Comparison of ENCODE assay signal across 8 cellular contexts in genomic region chr3:151085889-151086483, GRCh38. TPM values are rescaled to one million over a fixed set of nuclear protein-coding genes. Genes with fewer than 3 reads are reported as not detected.
DNase-seq lines count a peak whose midpoint lies in the region; ATAC-seq, FAIRE-seq and TF ChIP-seq lines count a peak whose summit lies in the region.

No MANE protein-coding gene starts in this region.

- peak; percentile 18 for DNase-seq in D721Med (ENCODE audit: insufficient read length, low spot score)
- no peak for DNase-seq in LNCaP clone FGC (ENCODE audit: low read depth)
- peak; percentile 7 for DNase-seq in activated naive CD4-positive, alpha-beta T cell treated with Interleukin-2 at 50 U/mL for 16 hours
- peak in 4 of 5 donors; percentile 21 to 59 (median 29) for DNase-seq in heart left ventricle
- DNase-seq in psoas muscle: peak; percentile 21 to 52
- no peak for DNase-seq in foreskin melanocyte
- no peak for DNase-seq in globus pallidus (ENCODE audit: low spot score)

- H3K27me3 ChIP-seq in heart left ventricle (peaks cover 0 to 58% (median 18%) of the 10 kb centered on the region in 9 donors), psoas muscle (ENCODE audit: insufficient read depth in 3 of 3, low read length in 2 of 3) (peaks cover 0 to 45% (median 2%) of the 10 kb centered on the region in 3 donors)

- peak overlapping the region in 4 of 12 donors; percentile 13 to 66 (median 33) for H3K27ac ChIP-seq in heart left ventricle
- H3K27ac ChIP-seq in psoas muscle: no peak overlapping the region

- FAIRE-seq in D721Med (lab: Jason Lieb, UNC): no peak

- TF ChIP-seq CTCF in D721Med (IDR thresholded peaks at IDR 0.05; ENCODE audit: insufficient read depth, missing control alignments): no peak
- no peak for TF ChIP-seq CTCF in LNCaP clone FGC (IDR thresholded peaks at IDR 0.05; ENCODE audit: control insufficient read depth, extremely low read depth, insufficient read depth)
- TF ChIP-seq CTCF in heart left ventricle (IDR thresholded peaks at IDR 0.05): no peak
- no peak for TF ChIP-seq CTCF in psoas muscle (IDR thresholded peaks at IDR 0.05)

- peaks cover 0 to 27% (median 7%) of the 10 kb centered on the region in 12 donors for H3K4me1 ChIP-seq in heart left ventricle
- H3K4me1 ChIP-seq in psoas muscle: peaks cover 14% of the 10 kb centered on the region

- ATAC-seq in GM21526 (IDR thresholded peaks at IDR 0.05; ENCODE audit: low FRiP score, unreplicated experiment) (peak; percentile 22), heart left ventricle (peak in 2 of 4 donors; percentile 21 to 26), psoas muscle (peak; percentile 14 to 47 (median 34))

- intact Hi-C loops in heart left ventricle (cut with DNase I) (loop anchor here in 2 of 10 donors (5.0 kb wide), 2 partner anchors 61 to 364 kb away; no protein-coding TSS in a partner anchor), psoas muscle (cut with DNase I) (no loop called here)

- H3K9me3 ChIP-seq in heart left ventricle: no peaks in the 10 kb centered on the region
- H3K9me3 ChIP-seq in psoas muscle: no peaks in the 10 kb centered on the region

- H3K4me3 ChIP-seq in LNCaP clone FGC (ENCODE audit: low read depth, low read length) (peak overlapping the region; percentile 50), heart left ventricle (peak overlapping the region; percentile 42 to 82 (median 66)), psoas muscle (peak overlapping the region; percentile 74)

- no peak for TF ChIP-seq POLR2A in heart left ventricle (IDR thresholded peaks at IDR 0.05)

- H3K36me3 ChIP-seq in heart left ventricle (no peaks in the 10 kb centered on the region), psoas muscle (ENCODE audit: insufficient read depth in 1 of 2, low read depth in 1 of 2) (no peaks in the 10 kb centered on the region)

- WGBS in heart left ventricle, 4 donors: 0 to 1% (median 1%) methylated on average over 33 to 60 of the region's 60 CpGs
- WGBS in psoas muscle, 3 donors: 0 to 1% (median 0%) methylated on average over 19 to 60 of the region's 60 CpGs

RNA-seq across cellular contexts. Expression of gene MED12L, which starts 0.5 kb away (rescaled TPM):
- total RNA-seq in heart left ventricle (1 to 10 TPM in 2 of 9 donors, under 1 TPM in 7; 0.12 to 2.1 (median 0.50) TPM), psoas muscle (1 to 10 TPM in 2 of 4 donors, under 1 TPM in 2; 0.17 to 2.6 (median 1.1) TPM)
- polyA plus RNA-seq in heart left ventricle (under 1 TPM; 0.06 to 0.08 TPM), psoas muscle (under 1 TPM; 0.01 to 0.03 (median 0.01) TPM)

Comparison
In these comparisons a context has a peak if more than half of its experiments do, and no peak if none do; other contexts are left out.
1. DNase-seq: peak in D721Med (single experiment), activated naive CD4-positive, alpha-beta T cell treated with Interleukin-2 at 50 U/mL for 16 hours (single experiment), heart left ventricle (4 of 5) and psoas muscle (2 of 2); none in LNCaP clone FGC (single experiment), foreskin melanocyte (single experiment) and globus pallidus (single experiment).
2. Peak in every context shown above with its lines, with median percentiles within 50 percentile points of each other: H3K4me3 ChIP-seq.